In the genomic region with DNA sequence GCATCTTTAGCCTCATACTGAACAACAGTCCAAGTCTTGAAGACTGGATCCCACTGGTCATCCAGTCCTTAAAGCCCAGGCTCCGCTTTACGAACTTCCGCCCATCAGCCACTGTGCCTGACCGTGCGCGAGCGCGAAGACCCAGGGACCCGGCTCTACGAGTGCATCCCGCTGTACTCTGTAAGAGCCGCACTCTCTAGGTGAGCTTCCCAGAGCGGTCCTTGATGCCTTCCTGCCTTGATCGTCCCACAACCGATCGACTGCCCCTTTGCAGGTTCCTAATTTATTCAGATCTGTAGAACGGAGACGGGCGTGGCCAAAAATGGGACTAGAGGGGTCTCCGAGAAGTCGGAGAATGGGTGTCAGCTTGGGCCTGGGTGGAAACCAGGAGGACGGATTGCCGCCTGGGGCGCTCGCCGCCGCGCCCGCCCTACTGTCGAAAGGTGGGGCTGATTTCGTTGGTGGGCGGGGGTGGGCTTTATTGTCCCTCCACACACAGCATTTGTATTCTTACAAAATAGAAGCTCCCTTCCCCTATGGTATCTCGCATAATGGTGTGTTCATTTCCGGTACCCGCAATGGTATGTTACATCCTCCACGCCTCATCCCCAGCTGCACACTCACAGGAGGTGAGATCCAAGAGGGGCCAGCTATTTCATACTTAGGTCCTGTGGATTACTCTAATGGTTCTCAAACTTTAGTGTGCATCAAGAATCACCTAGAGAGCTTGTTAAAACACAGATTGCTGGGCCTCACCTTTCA, we compare ENCODE assay signal across 3 cellular contexts.
TF ChIP-seq lines count a peak whose summit lies in the region.

No MANE protein-coding gene starts in this region.

TF ChIP-seq in IMR-90, 13 proteins besides CTCF, POLR2A, EP300 and RAD21:
- TF ChIP-seq RFX5 (IDR thresholded peaks at IDR 0.05; ENCODE audit: low read depth, low read length) (no peak), BHLHE40 (IDR thresholded peaks at IDR 0.05; ENCODE audit: low read depth, low read length) (no peak), MAZ (IDR thresholded peaks at IDR 0.05; ENCODE audit: borderline replicate concordance, low read depth, low read length) (no peak), NFE2L2 (IDR thresholded peaks at IDR 0.05; ENCODE audit: low read depth, low read length) (no peak)
TF ChIP-seq in IMR-90: peak in this region for 0.

TF ChIP-seq in H1, 55 proteins besides CTCF, POLR2A, EP300 and RAD21:
- TF ChIP-seq KDM4A (IDR thresholded peaks at IDR 0.05; ENCODE audit: low read depth, low read length, severe bottlenecking) = peak; percentile 25
- no peak for TF ChIP-seq SIX5 (IDR thresholded peaks at IDR 0.05; ENCODE audit: low read depth, low read length)

TF ChIP-seq in SK-N-SH treated with all-trans-retinoic acid at 6 μM for 48 hours, 23 proteins besides CTCF, POLR2A, EP300 and RAD21:
- TF ChIP-seq ZFP30 (CRISPR knock-in tag; IDR thresholded peaks at IDR 0.05) = no peak
- TF ChIP-seq ZNF565 (CRISPR knock-in tag; conservative IDR thresholded peaks at IDR 0.05; ENCODE audit: low read depth) = no peak
- TF ChIP-seq, protein P1, sequence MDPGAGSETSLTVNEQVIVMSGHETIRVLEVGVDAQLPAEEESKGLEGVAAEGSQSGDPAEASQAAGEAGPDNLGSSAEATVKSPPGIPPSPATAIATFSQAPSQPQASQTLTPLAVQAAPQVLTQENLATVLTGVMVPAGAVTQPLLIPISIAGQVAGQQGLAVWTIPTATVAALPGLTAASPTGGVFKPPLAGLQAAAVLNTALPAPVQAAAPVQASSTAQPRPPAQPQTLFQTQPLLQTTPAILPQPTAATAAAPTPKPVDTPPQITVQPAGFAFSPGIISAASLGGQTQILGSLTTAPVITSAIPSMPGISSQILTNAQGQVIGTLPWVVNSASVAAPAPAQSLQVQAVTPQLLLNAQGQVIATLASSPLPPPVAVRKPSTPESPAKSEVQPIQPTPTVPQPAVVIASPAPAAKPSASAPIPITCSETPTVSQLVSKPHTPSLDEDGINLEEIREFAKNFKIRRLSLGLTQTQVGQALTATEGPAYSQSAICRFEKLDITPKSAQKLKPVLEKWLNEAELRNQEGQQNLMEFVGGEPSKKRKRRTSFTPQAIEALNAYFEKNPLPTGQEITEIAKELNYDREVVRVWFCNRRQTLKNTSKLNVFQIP (CRISPR knock-in tag; IDR thresholded peaks at IDR 0.05; ENCODE audit: borderline replicate concordance, low read depth) = no peak
- TF ChIP-seq BACH2 (CRISPR knock-in tag; IDR thresholded peaks at IDR 0.05; ENCODE audit: borderline replicate concordance) = no peak
- TF ChIP-seq, protein P2, sequence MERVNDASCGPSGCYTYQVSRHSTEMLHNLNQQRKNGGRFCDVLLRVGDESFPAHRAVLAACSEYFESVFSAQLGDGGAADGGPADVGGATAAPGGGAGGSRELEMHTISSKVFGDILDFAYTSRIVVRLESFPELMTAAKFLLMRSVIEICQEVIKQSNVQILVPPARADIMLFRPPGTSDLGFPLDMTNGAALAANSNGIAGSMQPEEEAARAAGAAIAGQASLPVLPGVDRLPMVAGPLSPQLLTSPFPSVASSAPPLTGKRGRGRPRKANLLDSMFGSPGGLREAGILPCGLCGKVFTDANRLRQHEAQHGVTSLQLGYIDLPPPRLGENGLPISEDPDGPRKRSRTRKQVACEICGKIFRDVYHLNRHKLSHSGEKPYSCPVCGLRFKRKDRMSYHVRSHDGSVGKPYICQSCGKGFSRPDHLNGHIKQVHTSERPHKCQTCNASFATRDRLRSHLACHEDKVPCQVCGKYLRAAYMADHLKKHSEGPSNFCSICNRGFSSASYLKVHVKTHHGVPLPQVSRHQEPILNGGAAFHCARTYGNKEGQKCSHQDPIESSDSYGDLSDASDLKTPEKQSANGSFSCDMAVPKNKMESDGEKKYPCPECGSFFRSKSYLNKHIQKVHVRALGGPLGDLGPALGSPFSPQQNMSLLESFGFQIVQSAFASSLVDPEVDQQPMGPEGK (CRISPR knock-in tag; IDR thresholded peaks at IDR 0.05; ENCODE audit: borderline replicate concordance) = no peak
- no peak for TF ChIP-seq OSR1 (CRISPR knock-in tag; IDR thresholded peaks at IDR 0.05)
- TF ChIP-seq RARB (CRISPR knock-in tag; IDR thresholded peaks at IDR 0.05) = no peak
- TF ChIP-seq PPARA (CRISPR knock-in tag; IDR thresholded peaks at IDR 0.05; ENCODE audit: borderline replicate concordance) = no peak
- TF ChIP-seq ESRRG (CRISPR knock-in tag; IDR thresholded peaks at IDR 0.05) = no peak
- TF ChIP-seq, protein P3, sequence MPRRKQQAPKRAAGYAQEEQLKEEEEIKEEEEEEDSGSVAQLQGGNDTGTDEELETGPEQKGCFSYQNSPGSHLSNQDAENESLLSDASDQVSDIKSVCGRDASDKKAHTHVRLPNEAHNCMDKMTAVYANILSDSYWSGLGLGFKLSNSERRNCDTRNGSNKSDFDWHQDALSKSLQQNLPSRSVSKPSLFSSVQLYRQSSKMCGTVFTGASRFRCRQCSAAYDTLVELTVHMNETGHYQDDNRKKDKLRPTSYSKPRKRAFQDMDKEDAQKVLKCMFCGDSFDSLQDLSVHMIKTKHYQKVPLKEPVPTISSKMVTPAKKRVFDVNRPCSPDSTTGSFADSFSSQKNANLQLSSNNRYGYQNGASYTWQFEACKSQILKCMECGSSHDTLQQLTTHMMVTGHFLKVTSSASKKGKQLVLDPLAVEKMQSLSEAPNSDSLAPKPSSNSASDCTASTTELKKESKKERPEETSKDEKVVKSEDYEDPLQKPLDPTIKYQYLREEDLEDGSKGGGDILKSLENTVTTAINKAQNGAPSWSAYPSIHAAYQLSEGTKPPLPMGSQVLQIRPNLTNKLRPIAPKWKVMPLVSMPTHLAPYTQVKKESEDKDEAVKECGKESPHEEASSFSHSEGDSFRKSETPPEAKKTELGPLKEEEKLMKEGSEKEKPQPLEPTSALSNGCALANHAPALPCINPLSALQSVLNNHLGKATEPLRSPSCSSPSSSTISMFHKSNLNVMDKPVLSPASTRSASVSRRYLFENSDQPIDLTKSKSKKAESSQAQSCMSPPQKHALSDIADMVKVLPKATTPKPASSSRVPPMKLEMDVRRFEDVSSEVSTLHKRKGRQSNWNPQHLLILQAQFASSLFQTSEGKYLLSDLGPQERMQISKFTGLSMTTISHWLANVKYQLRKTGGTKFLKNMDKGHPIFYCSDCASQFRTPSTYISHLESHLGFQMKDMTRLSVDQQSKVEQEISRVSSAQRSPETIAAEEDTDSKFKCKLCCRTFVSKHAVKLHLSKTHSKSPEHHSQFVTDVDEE (CRISPR knock-in tag; IDR thresholded peaks at IDR 0.05) = no peak
- TF ChIP-seq GLIS3 (CRISPR knock-in tag; IDR thresholded peaks at IDR 0.05) = no peak
- TF ChIP-seq SNAI2 (CRISPR knock-in tag; IDR thresholded peaks at IDR 0.05) = no peak
TF ChIP-seq in SK-N-SH treated with all-trans-retinoic acid at 6 μM for 48 hours: peak in this region for 0.
